ENCODE assay signal across 16 cellular contexts in the genomic region with DNA sequence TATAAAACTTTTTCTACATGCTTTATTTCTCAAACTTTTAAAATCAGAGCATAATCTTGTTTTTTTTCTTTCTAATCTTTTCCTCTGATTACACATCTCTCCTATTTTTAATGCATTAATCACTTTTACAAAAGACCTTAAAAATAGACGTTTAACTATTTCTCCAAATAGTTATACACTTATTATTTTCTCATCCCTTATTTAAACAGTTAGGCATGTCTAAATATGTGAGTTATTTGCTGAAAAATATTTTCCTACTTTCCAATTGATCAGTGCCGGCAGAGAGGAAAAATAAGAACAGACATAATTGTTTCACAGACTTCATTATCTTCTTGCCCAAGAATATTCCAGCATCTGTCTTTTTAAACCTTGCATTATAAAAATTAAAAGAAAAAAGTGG. TPM values are rescaled to one million over a fixed set of nuclear protein-coding genes. Genes with fewer than 3 reads are reported as not detected.
DNase-seq lines count a peak whose midpoint lies in the region; ATAC-seq and TF ChIP-seq lines count a peak whose summit lies in the region.
"Had no signal": no experiment of that assay in that cellular context is flagged by ENCODE, and none has a peak within 500 bp of the region (broad histone marks: within the 10 kb centered on the region; RNA-seq: fewer than 3 reads in every experiment).

No MANE protein-coding gene starts in this region.

- TF ChIP-seq EP300 in SK-N-SH (IDR thresholded peaks at IDR 0.05; ENCODE audit: borderline replicate concordance in 1 of 2, low read depth in 1 of 2, low read length in 1 of 2) = no peak

- intact Hi-C loops in left colon (cut with DNase I, micrococcal nuclease) = no loop called here

- POLR2A ChIA-PET in SK-N-SH (lab: Yijun Ruan, JAX) = no interaction called here

- in situ Hi-C loops in brain microvascular endothelial cell (cut with HindIII; ENCODE audit: low pct_ligation_motif_present, low sequenced_read_pairs) = no loop called here

- H3K27me3 ChIP-seq in SK-N-SH (ENCODE audit: insufficient read depth) = no peaks in the 10 kb centered on the region
- H3K27me3 ChIP-seq in brain microvascular endothelial cell (replicated peaks) = no peaks in the 10 kb centered on the region
- H3K27me3 ChIP-seq: BLaER1 had no signal

- H3K9ac ChIP-seq in SK-N-SH = peak overlapping the region; percentile 56
- H3K9ac ChIP-seq: BLaER1 had no signal

- H4K20me1 ChIP-seq in SK-N-SH (ENCODE audit: insufficient read depth) = no peaks in the 10 kb centered on the region
- H4K20me1 ChIP-seq: BLaER1 had no signal

- H2AFZ ChIP-seq in SK-N-SH (ENCODE audit: low read depth) = peak overlapping the region; percentile 21; the same call in 1 of the 2 replicates

- ATAC-seq in SK-N-SH treated with all-trans-retinoic acid at 6 μM for 48 hours (no peak), left colon (no peak)

- peaks cover 0 to 13% of the 10 kb centered on the region in 2 experiments; a peak in 1 of 4 replicates for H3K4me1 ChIP-seq in SK-N-SH (ENCODE audit: control insufficient read depth in 1 of 2, insufficient read depth in 2 of 2, low read depth in 1 of 2, low read length in 1 of 2)
- H3K4me1 ChIP-seq: BLaER1 had no signal

- no peaks in the 10 kb centered on the region for H3F3A ChIP-seq in SK-N-SH (replicated peaks; ENCODE audit: insufficient read depth)

- CTCF ChIA-PET in SK-N-SH (lab: Yijun Ruan, JAX) = interaction anchor here (1.1 to 4.7 kb wide), 3 partner anchors 21 to 102 kb away, joined by 3 to 35 read pairs (median 7); no protein-coding TSS in a partner anchor

- H3K79me2 ChIP-seq in SK-N-SH (ENCODE audit: insufficient read depth) = no peaks in the 10 kb centered on the region

- 0 out of 4 replicates have a peak overlapping the region, but pooled peaks of 1 of the 2 experiments have one; percentile 19 for H3K4me3 ChIP-seq in SK-N-SH (ENCODE audit: low read depth in 2 of 2, low read length in 1 of 2)
- no peak overlapping the region for H3K4me3 ChIP-seq in brain microvascular endothelial cell (ENCODE audit: low read depth, low read length)
- no peak overlapping the region for H3K4me3 ChIP-seq in fibroblast of the aortic adventitia (ENCODE audit: low read depth, low read length)
- H3K4me3 ChIP-seq: BLaER1 had no signal

- TF ChIP-seq CTCF in SK-N-SH (IDR thresholded peaks at IDR 0.05) (no peak), brain microvascular endothelial cell (IDR thresholded peaks at IDR 0.05; ENCODE audit: low read depth, low read length, missing control alignments) (no peak), fibroblast of the aortic adventitia (IDR thresholded peaks at IDR 0.05; ENCODE audit: insufficient read depth, low read length) (no peak)

- H3K9me2 ChIP-seq in SK-N-SH = no peaks in the 10 kb centered on the region

- H3K27ac ChIP-seq in SK-N-SH (ENCODE audit: low read depth in 2 of 2, low read length in 1 of 2) (peak overlapping the region in 1 of 2 experiments; percentile 69; a peak in 2 of 4 replicates), brain microvascular endothelial cell (peak overlapping the region; percentile 13)
- H3K27ac ChIP-seq: 22Rv1, BLaER1 had no signal

- 8% methylated on average over 2 of the region's 2 CpGs for WGBS in SK-N-SH (ENCODE audit: low lambda C conversion rate)

- no peaks in the 10 kb centered on the region for H3K9me3 ChIP-seq in SK-N-SH
- H3K9me3 ChIP-seq: BLaER1 had no signal

- H3K36me3 ChIP-seq in SK-N-SH (replicated peaks in 1 of 2; ENCODE audit: control insufficient read depth in 1 of 2, insufficient read depth in 2 of 2, low read length in 1 of 2) (no peaks in the 10 kb centered on the region), brain microvascular endothelial cell (replicated peaks) (no peaks in the 10 kb centered on the region)
- H3K36me3 ChIP-seq: BLaER1 had no signal

- no peak for TF ChIP-seq RAD21 in SK-N-SH (IDR thresholded peaks at IDR 0.05; ENCODE audit: low read length)

- DNase-seq in SK-N-SH (no peak), brain microvascular endothelial cell (no peak), fibroblast of the aortic adventitia (ENCODE audit: low read depth) (peak; percentile 18), left colon (no peak), cerebellar nuclear complex (lab: John Stamatoyannopoulos, UW) (no peak)
- DNase-seq in stimulated activated CD4-positive, alpha-beta T cell treated with anti-CD3 and anti-CD28 coated beads, Interleukin-4, amount 100 ng/mL, for 1 hour = no peak
- DNase-seq: CD4-positive, alpha-beta memory T cell; DMS153; DMS79; GF-D8; H9 had no signal

- peak overlapping the region; percentile 22; the same call in 1 of the 2 replicates for H3K4me2 ChIP-seq in SK-N-SH
- H3K4me2 ChIP-seq: BLaER1 had no signal

TF ChIP-seq in SK-N-SH, 30 proteins besides CTCF, POLR2A, EP300 and RAD21:
- no peak for TF ChIP-seq CHD2 (IDR thresholded peaks at IDR 0.05; ENCODE audit: low read length, partially characterized antibody)
- no peak for TF ChIP-seq YY1 (IDR thresholded peaks at IDR 0.05; ENCODE audit: low read depth)
- TF ChIP-seq ELF1 (IDR thresholded peaks at IDR 0.05) = no peak
- no peak for TF ChIP-seq FOXJ3 (CRISPR knock-in tag; IDR thresholded peaks at IDR 0.05)

TF ChIP-seq in SK-N-SH treated with all-trans-retinoic acid at 6 μM for 48 hours, 23 proteins besides CTCF, POLR2A, EP300 and RAD21:
- TF ChIP-seq ISL1 (CRISPR knock-in tag; IDR thresholded peaks at IDR 0.05) (no peak), TCF4 (CRISPR knock-in tag; IDR thresholded peaks at IDR 0.05; ENCODE audit: borderline replicate concordance) (no peak), ZFP3 (CRISPR knock-in tag; IDR thresholded peaks at IDR 0.05) (no peak), ZNF70 (CRISPR knock-in tag; IDR thresholded peaks at IDR 0.05) (no peak), BACH2 (CRISPR knock-in tag; IDR thresholded peaks at IDR 0.05; ENCODE audit: borderline replicate concordance) (no peak), TOX (CRISPR knock-in tag; IDR thresholded peaks at IDR 0.05; ENCODE audit: borderline replicate concordance) (no peak), SNAI2 (CRISPR knock-in tag; IDR thresholded peaks at IDR 0.05) (no peak), ESRRG (CRISPR knock-in tag; IDR thresholded peaks at IDR 0.05) (no peak), GLIS3 (CRISPR knock-in tag; IDR thresholded peaks at IDR 0.05) (no peak)
- TF ChIP-seq, protein P1, sequence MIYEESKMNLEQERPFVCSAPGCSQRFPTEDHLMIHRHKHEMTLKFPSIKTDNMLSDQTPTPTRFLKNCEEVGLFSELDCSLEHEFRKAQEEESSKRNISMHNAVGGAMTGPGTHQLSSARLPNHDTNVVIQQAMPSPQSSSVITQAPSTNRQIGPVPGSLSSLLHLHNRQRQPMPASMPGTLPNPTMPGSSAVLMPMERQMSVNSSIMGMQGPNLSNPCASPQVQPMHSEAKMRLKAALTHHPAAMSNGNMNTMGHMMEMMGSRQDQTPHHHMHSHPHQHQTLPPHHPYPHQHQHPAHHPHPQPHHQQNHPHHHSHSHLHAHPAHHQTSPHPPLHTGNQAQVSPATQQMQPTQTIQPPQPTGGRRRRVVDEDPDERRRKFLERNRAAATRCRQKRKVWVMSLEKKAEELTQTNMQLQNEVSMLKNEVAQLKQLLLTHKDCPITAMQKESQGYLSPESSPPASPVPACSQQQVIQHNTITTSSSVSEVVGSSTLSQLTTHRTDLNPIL (CRISPR knock-in tag; IDR thresholded peaks at IDR 0.05; ENCODE audit: low read depth) = no peak
- TF ChIP-seq, protein P2, sequence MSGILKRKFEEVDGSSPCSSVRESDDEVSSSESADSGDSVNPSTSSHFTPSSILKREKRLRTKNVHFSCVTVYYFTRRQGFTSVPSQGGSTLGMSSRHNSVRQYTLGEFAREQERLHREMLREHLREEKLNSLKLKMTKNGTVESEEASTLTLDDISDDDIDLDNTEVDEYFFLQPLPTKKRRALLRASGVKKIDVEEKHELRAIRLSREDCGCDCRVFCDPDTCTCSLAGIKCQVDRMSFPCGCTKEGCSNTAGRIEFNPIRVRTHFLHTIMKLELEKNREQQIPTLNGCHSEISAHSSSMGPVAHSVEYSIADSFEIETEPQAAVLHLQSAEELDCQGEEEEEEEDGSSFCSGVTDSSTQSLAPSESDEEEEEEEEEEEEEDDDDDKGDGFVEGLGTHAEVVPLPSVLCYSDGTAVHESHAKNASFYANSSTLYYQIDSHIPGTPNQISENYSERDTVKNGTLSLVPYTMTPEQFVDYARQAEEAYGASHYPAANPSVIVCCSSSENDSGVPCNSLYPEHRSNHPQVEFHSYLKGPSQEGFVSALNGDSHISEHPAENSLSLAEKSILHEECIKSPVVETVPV (CRISPR knock-in tag; IDR thresholded peaks at IDR 0.05) = no peak

RNA-seq across cellular contexts. Expression of a gene that starts 28.7 kb away (rescaled TPM):
- polyA plus RNA-seq in SK-N-SH (2012; rRNA removed) = 12.1 and 16.7 TPM in 2 replicates
- 7.5 and 9.2 TPM in 2 replicates for polyA plus RNA-seq in SK-N-SH (2012; cell fraction: cytosol; rRNA removed)
- 16.7 and 28.3 TPM in 2 replicates for polyA plus RNA-seq in SK-N-SH (2012; cell fraction: nucleus; rRNA removed)
- total RNA-seq in fibroblast of the aortic adventitia (ENCODE audit: low replicate concordance) (7.4 and 13.5 TPM in 2 replicates), left colon (1 to 10 TPM; 4.8 to 5.1 TPM)
- total RNA-seq: CD4-positive, alpha-beta memory T cell; H1; H9 had no signal
- polyA plus RNA-seq: CD14-positive monocyte; CD4-positive, alpha-beta memory T cell had no signal
